Comparison of ENCODE assay signal across 13 cellular contexts in the genomic region with DNA sequence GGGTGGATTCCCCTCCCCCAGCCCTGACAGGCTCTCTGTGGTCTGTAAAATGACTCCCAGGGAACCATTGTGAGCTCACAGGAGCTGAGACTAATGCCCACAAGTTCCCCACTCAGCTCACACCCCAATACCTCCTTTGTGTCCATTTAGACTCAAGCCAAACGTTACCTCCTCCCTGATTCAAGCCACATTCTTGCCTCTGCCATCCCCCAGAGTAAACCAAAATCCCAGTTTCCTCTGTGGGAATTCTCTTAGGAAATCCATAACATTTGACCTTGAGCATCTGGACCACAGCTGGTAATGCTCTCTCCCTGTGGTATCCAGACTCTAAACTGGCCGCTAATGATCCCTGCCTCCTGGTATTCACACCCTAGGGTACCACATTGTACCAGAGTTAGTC.
"Had no signal": no experiment of that assay in that cellular context is flagged by ENCODE, and none has a peak within 500 bp of the region (broad histone marks: within the 10 kb centered on the region; RNA-seq: fewer than 3 reads in every experiment).

No MANE protein-coding gene starts in this region.

- H3K27me3 ChIP-seq: pancreas, sigmoid colon, transverse colon had no signal

- H3K27ac ChIP-seq: pancreas, sigmoid colon, transverse colon had no signal

- H3K27me3 Mint-ChIP-seq: activated CD4-positive, alpha-beta T cell treated with anti-CD3 and anti-CD28 coated beads, Interleukin-2, amount 10 ng/mL, durations not matched to agents 7 days and 5 days; activated naive CD8-positive, alpha-beta T cell had no signal

- H3K9me3 Mint-ChIP-seq: activated CD4-positive, alpha-beta T cell treated with anti-CD3 and anti-CD28 coated beads, Interleukin-2, amount 10 ng/mL, durations not matched to agents 7 days and 5 days had no signal

- H3K9me3 ChIP-seq: pancreas, sigmoid colon, transverse colon had no signal

- H3K36me3 Mint-ChIP-seq: activated naive CD8-positive, alpha-beta T cell; naive B cell had no signal

- H3K4me3 ChIP-seq: pancreas, sigmoid colon, transverse colon had no signal

- H3K4me1 Mint-ChIP-seq: activated CD4-positive, alpha-beta T cell treated with anti-CD3 and anti-CD28 coated beads, Interleukin-2, amount 10 ng/mL, durations not matched to agents 7 days and 5 days; naive B cell had no signal

- H3K36me3 ChIP-seq: pancreas, transverse colon had no signal

- H3K27ac Mint-ChIP-seq: activated CD4-positive, alpha-beta T cell treated with anti-CD3 and anti-CD28 coated beads, Interleukin-2, amount 10 ng/mL, durations not matched to agents 7 days and 5 days; activated naive CD8-positive, alpha-beta T cell; naive B cell had no signal

- H3K4me3 Mint-ChIP-seq: activated CD4-positive, alpha-beta T cell treated with anti-CD3 and anti-CD28 coated beads, Interleukin-2, amount 10 ng/mL, durations not matched to agents 7 days and 5 days; activated naive CD8-positive, alpha-beta T cell; naive B cell had no signal

- H3K4me1 ChIP-seq: pancreas, sigmoid colon, transverse colon had no signal

- DNase-seq: activated CD4-positive, alpha-beta T cell treated with anti-CD3 and anti-CD28 coated beads, Interleukin-2, amount 10 ng/mL, durations not matched to agents 7 days and 5 days; activated CD4-positive, CD25-positive, alpha-beta regulatory T cell; activated gamma-delta T cell treated with Interleukin-2 at 50 U/mL for 16 hours; amygdala; effector CD8-positive, alpha-beta T cell; hippocampal formation; naive B cell; pancreas; sigmoid colon; stimulated activated CD4-positive, alpha-beta T cell treated with anti-CD3 and anti-CD28 coated beads, Interleukin-4, amount 100 ng/mL, for 24 hours; stimulated activated naive CD4-positive, alpha-beta T cell; transverse colon had no signal
